In genomic region chr20:47501483-47502270, GRCh38 we compare ENCODE assay signal across 1 cellular context.
TF ChIP-seq lines count a peak whose summit lies in the region.

Gene NCOA3 (plus strand): TSS chr20:47501887. CDS start chr20:47622248, 120,361 bp downstream.

TF ChIP-seq in HepG2, 621 proteins besides CTCF, POLR2A, EP300 and RAD21 (continued from another document and continues in another):
- peak; percentile 97 for TF ChIP-seq GMEB1 (CRISPR knock-in tag; IDR thresholded peaks at IDR 0.05; ENCODE audit: borderline replicate concordance)
- TF ChIP-seq, protein P1, sequence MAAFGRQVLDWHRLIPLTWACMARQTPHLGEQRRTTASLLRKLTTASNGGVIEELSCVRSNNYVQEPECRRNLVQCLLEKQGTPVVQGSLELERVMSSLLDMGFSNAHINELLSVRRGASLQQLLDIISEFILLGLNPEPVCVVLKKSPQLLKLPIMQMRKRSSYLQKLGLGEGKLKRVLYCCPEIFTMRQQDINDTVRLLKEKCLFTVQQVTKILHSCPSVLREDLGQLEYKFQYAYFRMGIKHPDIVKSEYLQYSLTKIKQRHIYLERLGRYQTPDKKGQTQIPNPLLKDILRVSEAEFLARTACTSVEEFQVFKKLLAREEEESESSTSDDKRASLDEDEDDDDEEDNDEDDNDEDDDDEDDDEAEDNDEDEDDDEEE (CRISPR knock-in tag; IDR thresholded peaks at IDR 0.05), result peak; percentile 97
- peak; percentile 72 for TF ChIP-seq ZNF652 (CRISPR knock-in tag; IDR thresholded peaks at IDR 0.05; ENCODE audit: borderline replicate concordance, low read depth)
- TF ChIP-seq FOXJ3 (CRISPR knock-in tag; IDR thresholded peaks at IDR 0.05; ENCODE audit: borderline replicate concordance), result peak; percentile 52; the same call in 1 of the 2 replicates
- peak; percentile 99 for TF ChIP-seq ZNF614 (CRISPR knock-in tag; IDR thresholded peaks at IDR 0.05; ENCODE audit: borderline replicate concordance)
- TF ChIP-seq KDM2A (CRISPR knock-in tag; IDR thresholded peaks at IDR 0.05; ENCODE audit: borderline replicate concordance, low read depth), result peak; percentile 99
- TF ChIP-seq, protein P2, sequence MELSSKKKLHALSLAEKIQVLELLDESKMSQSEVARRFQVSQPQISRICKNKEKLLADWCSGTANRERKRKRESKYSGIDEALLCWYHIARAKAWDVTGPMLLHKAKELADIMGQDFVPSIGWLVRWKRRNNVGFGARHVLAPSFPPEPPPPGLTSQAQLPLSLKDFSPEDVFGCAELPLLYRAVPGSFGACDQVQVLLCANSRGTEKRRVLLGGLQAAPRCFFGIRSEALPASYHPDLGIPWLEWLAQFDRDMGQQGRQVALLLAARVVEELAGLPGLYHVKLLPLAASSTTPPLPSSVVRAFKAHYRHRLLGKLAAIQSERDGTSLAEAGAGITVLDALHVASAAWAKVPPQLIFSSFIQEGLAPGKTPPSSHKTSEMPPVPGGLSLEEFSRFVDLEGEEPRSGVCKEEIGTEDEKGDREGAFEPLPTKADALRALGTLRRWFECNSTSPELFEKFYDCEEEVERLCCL (CRISPR knock-in tag; IDR thresholded peaks at IDR 0.05; ENCODE audit: borderline replicate concordance), result peak; percentile 97
- TF ChIP-seq ZNF766 (CRISPR knock-in tag; IDR thresholded peaks at IDR 0.05; ENCODE audit: borderline replicate concordance), result peak; percentile 96
- peak; percentile 98 for TF ChIP-seq ZNF607 (CRISPR knock-in tag; IDR thresholded peaks at IDR 0.05; ENCODE audit: borderline replicate concordance)
- peak; percentile 97 for TF ChIP-seq SKI (IDR thresholded peaks at IDR 0.05; ENCODE audit: partially characterized antibody)
- TF ChIP-seq UBTF (CRISPR knock-in tag; IDR thresholded peaks at IDR 0.05), result peak; percentile 98
- TF ChIP-seq TFAP4 (IDR thresholded peaks at IDR 0.05; ENCODE audit: borderline replicate concordance, low read depth), result peak; percentile 76; the same call in 1 of the 2 replicates
- TF ChIP-seq MIER3 (CRISPR knock-in tag; IDR thresholded peaks at IDR 0.05; ENCODE audit: borderline replicate concordance), result peak; percentile 99
- peak; percentile 96 for TF ChIP-seq GABPB1 (CRISPR knock-in tag; IDR thresholded peaks at IDR 0.05)
- peak; percentile 97; the same call in 1 of the 2 replicates for TF ChIP-seq ZSCAN30 (CRISPR knock-in tag; IDR thresholded peaks at IDR 0.05)
- TF ChIP-seq, protein P3, sequence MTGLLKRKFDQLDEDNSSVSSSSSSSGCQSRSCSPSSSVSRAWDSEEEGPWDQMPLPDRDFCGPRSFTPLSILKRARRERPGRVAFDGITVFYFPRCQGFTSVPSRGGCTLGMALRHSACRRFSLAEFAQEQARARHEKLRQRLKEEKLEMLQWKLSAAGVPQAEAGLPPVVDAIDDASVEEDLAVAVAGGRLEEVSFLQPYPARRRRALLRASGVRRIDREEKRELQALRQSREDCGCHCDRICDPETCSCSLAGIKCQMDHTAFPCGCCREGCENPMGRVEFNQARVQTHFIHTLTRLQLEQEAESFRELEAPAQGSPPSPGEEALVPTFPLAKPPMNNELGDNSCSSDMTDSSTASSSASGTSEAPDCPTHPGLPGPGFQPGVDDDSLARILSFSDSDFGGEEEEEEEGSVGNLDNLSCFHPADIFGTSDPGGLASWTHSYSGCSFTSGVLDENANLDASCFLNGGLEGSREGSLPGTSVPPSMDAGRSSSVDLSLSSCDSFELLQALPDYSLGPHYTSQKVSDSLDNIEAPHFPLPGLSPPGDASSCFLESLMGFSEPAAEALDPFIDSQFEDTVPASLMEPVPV (CRISPR knock-in tag; IDR thresholded peaks at IDR 0.05), result peak; percentile 99
- TF ChIP-seq, protein P4, sequence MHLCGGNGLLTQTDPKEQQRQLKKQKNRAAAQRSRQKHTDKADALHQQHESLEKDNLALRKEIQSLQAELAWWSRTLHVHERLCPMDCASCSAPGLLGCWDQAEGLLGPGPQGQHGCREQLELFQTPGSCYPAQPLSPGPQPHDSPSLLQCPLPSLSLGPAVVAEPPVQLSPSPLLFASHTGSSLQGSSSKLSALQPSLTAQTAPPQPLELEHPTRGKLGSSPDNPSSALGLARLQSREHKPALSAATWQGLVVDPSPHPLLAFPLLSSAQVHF (CRISPR knock-in tag; IDR thresholded peaks at IDR 0.05), result peak; percentile 91; the same call in 1 of the 2 replicates
- TF ChIP-seq PRDM15 (CRISPR knock-in tag; IDR thresholded peaks at IDR 0.05), result peak; percentile 61; the same call in 1 of the 2 replicates
- TF ChIP-seq HNF4A (CRISPR knock-in tag; IDR thresholded peaks at IDR 0.05), result peak; percentile 66
- TF ChIP-seq ZNF225 (CRISPR knock-in tag; IDR thresholded peaks at IDR 0.05), result peak; percentile 95
- peak; percentile 100 for TF ChIP-seq ZNF687 (CRISPR knock-in tag; IDR thresholded peaks at IDR 0.05)
- TF ChIP-seq ZFY (CRISPR knock-in tag; IDR thresholded peaks at IDR 0.05), result peak; percentile 94
- TF ChIP-seq ZFX (CRISPR knock-in tag; IDR thresholded peaks at IDR 0.05; ENCODE audit: low read depth), result peak; percentile 94
- peak; percentile 89; the same call in 1 of the 2 replicates for TF ChIP-seq ZNF543 (CRISPR knock-in tag; IDR thresholded peaks at IDR 0.05)
- peak; percentile 97; the same call in 1 of the 2 replicates for TF ChIP-seq ZNF772 (CRISPR knock-in tag; IDR thresholded peaks at IDR 0.05)
- TF ChIP-seq ZNF326 (CRISPR knock-in tag; IDR thresholded peaks at IDR 0.05; ENCODE audit: borderline replicate concordance), result no peak
- TF ChIP-seq HNRNPL (IDR thresholded peaks at IDR 0.05; ENCODE audit: low read depth, low read length), result peak; percentile 65; the same call in 1 of the 2 replicates
- peak; percentile 73 for TF ChIP-seq ZBTB33 (CRISPR knock-in tag; IDR thresholded peaks at IDR 0.05)
- no peak; the same call in 1 of the 2 replicates for TF ChIP-seq JUN (CRISPR knock-in tag; IDR thresholded peaks at IDR 0.05)
- peak; percentile 86 for TF ChIP-seq ZNF768 (CRISPR knock-in tag; IDR thresholded peaks at IDR 0.05)
- TF ChIP-seq MYC (CRISPR knock-in tag; IDR thresholded peaks at IDR 0.05; ENCODE audit: borderline replicate concordance), result peak; percentile 99
- TF ChIP-seq KAT2B (IDR thresholded peaks at IDR 0.05; ENCODE audit: borderline replicate concordance, low read depth, low read length), result no peak
- TF ChIP-seq ONECUT2 (CRISPR knock-in tag; IDR thresholded peaks at IDR 0.05), result no peak; the same call in 1 of the 2 replicates
- TF ChIP-seq ZNF780A (CRISPR knock-in tag; IDR thresholded peaks at IDR 0.05), result peak; percentile 80; the same call in 1 of the 2 replicates
